22 cellular contexts compared by ENCODE assay signal in genomic region chr12:79301181-79301580, GRCh38.
"Had no signal": no experiment of that assay in that cellular context is flagged by ENCODE, and none has a peak within 500 bp of the region (broad histone marks: within the 10 kb centered on the region; RNA-seq: fewer than 3 reads in every experiment).

No MANE protein-coding gene starts in this region.

- H3K27me3 ChIP-seq: esophagus muscularis mucosa, gastroesophageal sphincter, pancreas, suprapubic skin, thyroid gland, upper lobe of left lung, uterus had no signal

- FAIRE-seq: pancreas had no signal

- H3K4me1 ChIP-seq: esophagus muscularis mucosa, gastroesophageal sphincter, pancreas, suprapubic skin, thyroid gland, upper lobe of left lung, uterus had no signal

- DNase-seq: effector CD8-positive, alpha-beta T cell; glutamatergic neuron; immature natural killer cell; left colon; left ventricle myocardium superior; mesendoderm; naive B cell; occipital lobe; pancreas; right cardiac atrium; stimulated activated CD4-positive, alpha-beta T cell treated with anti-CD3 and anti-CD28 coated beads, Interleukin-2, amount 100 ng/mL, for 48 hours; stimulated activated naive CD4-positive, alpha-beta T cell treated with Interleukin-2 at 50 U/mL for 16 hours; thyroid gland; upper lobe of left lung; uterus had no signal

- H3K36me3 ChIP-seq: esophagus muscularis mucosa, gastroesophageal sphincter, pancreas, suprapubic skin, thyroid gland, upper lobe of left lung, uterus had no signal

- H3K27ac ChIP-seq: coronary artery, epithelial cell of prostate, esophagus muscularis mucosa, gastroesophageal sphincter, pancreas, suprapubic skin, upper lobe of left lung, uterus had no signal

- H3K9me3 ChIP-seq: esophagus muscularis mucosa, gastroesophageal sphincter, pancreas, suprapubic skin, thyroid gland, upper lobe of left lung, uterus had no signal

- H3K4me3 ChIP-seq: coronary artery, esophagus muscularis mucosa, gastroesophageal sphincter, lung, pancreas, smooth muscle cell, suprapubic skin, thyroid gland, upper lobe of left lung, uterus had no signal

- H3K4me2 ChIP-seq: smooth muscle cell had no signal

- ATAC-seq: gastroesophageal sphincter, left colon, left ventricle myocardium superior, pancreas, right cardiac atrium had no signal
